ENCODE assay signal across 18 cellular contexts in genomic region chr2:156647377-156648010, GRCh38.
DNase-seq lines count a peak whose midpoint lies in the region; ATAC-seq and TF ChIP-seq lines count a peak whose summit lies in the region.
"Had no signal": no experiment of that assay in that cellular context is flagged by ENCODE, and none has a peak within 500 bp of the region (broad histone marks: within the 10 kb centered on the region; RNA-seq: fewer than 3 reads in every experiment).

No MANE protein-coding gene starts in this region.

- peak; percentile 51 for ATAC-seq in PC-3

- in situ Hi-C loops in KBM-7 (cut with MboI; ENCODE audit: low pct_unique_long_range_greater_than_20kb, low sequenced_read_pairs) = no loop called here

- no peaks in the 10 kb centered on the region for H3K79me2 ChIP-seq in PC-3 (ENCODE audit: low read length)

- no peaks in the 10 kb centered on the region for H3K9me3 ChIP-seq in PC-3 (ENCODE audit: low read length)
- H3K9me3 ChIP-seq: BE2C had no signal

- H3K4me1 ChIP-seq in PC-3 (ENCODE audit: insufficient read depth, low read length) = peaks cover 9% of the 10 kb centered on the region; the same call in 1 of the 2 replicates
- H3K4me1 ChIP-seq: BE2C had no signal

- DNase-seq in PC-3 (peak; percentile 49), epithelial cell of esophagus (ENCODE audit: low read depth) (peak; percentile 67), kidney tubule cell (ENCODE audit: low spot score) (peak; percentile 2), occipital lobe (lab: John Stamatoyannopoulos, UW) (no peak), iPS-NIHi11 (ENCODE audit: low spot score) (no peak), KBM-7 (no peak), GM20000 (ENCODE audit: low spot score) (no peak)
- DNase-seq: ACHN; BE2C; C1 segment of cervical spinal cord; CD4-positive, CD25-positive, alpha-beta regulatory T cell; CD8-positive, alpha-beta memory T cell; COR-L47; DMS 273 treated with DMSO at 0.1 percent for 48 hours; DMS79 treated with DMSO at 0.1 percent for 48 hours; GF-D8; GM23248; HCEC 1CT had no signal

- H3K9ac ChIP-seq in PC-3 (ENCODE audit: low read length) = no peak overlapping the region
- H3K9ac ChIP-seq: GM23248 had no signal

- no peaks in the 10 kb centered on the region for H4K20me1 ChIP-seq in PC-3 (ENCODE audit: low read length)

- H3F3A ChIP-seq in PC-3 (ENCODE audit: low read length, unreplicated experiment) = no peaks in the 10 kb centered on the region

- H3K4me2 ChIP-seq in PC-3 (ENCODE audit: low read length) = no peak overlapping the region

- no peaks in the 10 kb centered on the region for H3K9me2 ChIP-seq in PC-3 (replicated peaks; ENCODE audit: low read length)

- POLR2A ChIA-PET in PC-3 (lab: Charles Lee; ENCODE audit: unreplicated experiment) = no interaction called here

- CTCF ChIA-PET in PC-3 (lab: Charles Lee) = no interaction called here

- no peak overlapping the region for H3K27ac ChIP-seq in PC-3 (ENCODE audit: low read length)
- H3K27ac ChIP-seq: GM23248 had no signal

- H2AFZ ChIP-seq in PC-3 (ENCODE audit: low read length) = no peak overlapping the region
- H2AFZ ChIP-seq: GM23248 had no signal

- no TSS peak for BruUV-seq in PC-3 (replicated peaks; lab: Mats Ljungman, UMichigan)

- H3K4me3 ChIP-seq in PC-3 (ENCODE audit: low read length) (no peak overlapping the region), epithelial cell of esophagus (ENCODE audit: low read length) (no peak overlapping the region)
- H3K4me3 ChIP-seq: GM23248 had no signal

- intact Hi-C loops in PC-3 (cut with micrococcal nuclease) = no loop called here

- TF ChIP-seq CTCF in PC-3 (conservative IDR thresholded peaks at IDR 0.05; ENCODE audit: low read depth, low read length) (no peak), epithelial cell of esophagus (IDR thresholded peaks at IDR 0.05; ENCODE audit: insufficient read depth, low read depth, low read length, missing control alignments) (no peak), GM20000 (IDR thresholded peaks at IDR 0.05; ENCODE audit: extremely low read depth, missing control alignments) (no peak)

- H3K27me3 ChIP-seq in PC-3 (ENCODE audit: low read length) = no peaks in the 10 kb centered on the region
- H3K27me3 ChIP-seq: BE2C had no signal

- no peaks in the 10 kb centered on the region for H3K36me3 ChIP-seq in PC-3 (ENCODE audit: low read depth, low read length)
- H3K36me3 ChIP-seq: BE2C had no signal

Comparison
In these comparisons a context has a peak if more than half of its experiments do, and no peak if none do; other contexts are left out.
1. DNase-seq: peak in PC-3 (single experiment), epithelial cell of esophagus (single experiment) and kidney tubule cell (single experiment); none in occipital lobe (single experiment), iPS-NIHi11 (single experiment), KBM-7 (single experiment) and GM20000 (single experiment).